Comparison of ENCODE assay signal across 8 cellular contexts in genomic region chr4:74444891-74445642, GRCh38. TPM values are rescaled to one million over a fixed set of nuclear protein-coding genes. Genes with fewer than 3 reads are reported as not detected.
A peak's percentile ranks its signal among the peaks of the same experiment; 100 is the strongest.
DNase-seq lines count a peak whose midpoint lies in the region; FAIRE-seq and TF ChIP-seq lines count a peak whose summit lies in the region.

Gene AREG, plus strand, starts transcription at chr4:74445136. Its CDS starts 210 bp downstream, at chr4:74445346.

- in situ Hi-C loops in mammary epithelial cell (cut with MboI; ENCODE audit: low sequenced_read_pairs in 2 of 2): loop anchor here (5.0 kb wide), 2 partner anchors 33 to 68 kb away; no protein-coding TSS in a partner anchor

- CTCF ChIA-PET in mammary epithelial cell (lab: Charles Lee; ENCODE audit: low non-redundant PET): no interaction called here

- H3F3A ChIP-seq in MM.1S (ENCODE audit: insufficient read depth, low read length): peaks cover 17% of the 10 kb centered on the region

- no peak for TF ChIP-seq POLR2A in H54 (IDR thresholded peaks at IDR 0.05; ENCODE audit: low read depth, low read length)

- dilution Hi-C loops in mammary epithelial cell (cut with HindIII; ENCODE audit: low sequenced_read_pairs): no loop called here

- WGBS in mammary epithelial cell (ENCODE audit: low coverage, missing lambda C conversion rate): 1% methylated on average over 32 of the region's 64 CpGs

- H3K4me1 ChIP-seq in MM.1S (ENCODE audit: low read length): no peaks in the 10 kb centered on the region
- H3K4me1 ChIP-seq in mammary epithelial cell (ENCODE audit: insufficient read depth, low read length): peaks cover 34% of the 10 kb centered on the region
- H3K4me1 ChIP-seq in kidney (ENCODE audit: control insufficient read depth in 1 of 2, insufficient read depth in 1 of 2, low read depth in 1 of 2, low read length in 2 of 2): no peaks in the 10 kb centered on the region

- H3K9ac ChIP-seq in MM.1S (ENCODE audit: low read length): peak within 1 kb of the TSS; percentile 78
- peak within 1 kb of the TSS; percentile 100 for H3K9ac ChIP-seq in mammary epithelial cell (ENCODE audit: insufficient read depth, low read length)
- peak within 1 kb of the TSS; percentile 25 to 56 for H3K9ac ChIP-seq in kidney (ENCODE audit: low read length in 2 of 2)

- intact Hi-C loops in mammary epithelial cell (cut with micrococcal nuclease) (loop anchor here (1.0 to 2.0 kb wide), 3 partner anchors 35 to 256 kb away; no protein-coding TSS in a partner anchor), kidney (cut with DNase I) (no loop called here)

- H3K27me3 ChIP-seq in MM.1S (replicated peaks; ENCODE audit: insufficient read depth, low read length) (no peaks in the 10 kb centered on the region), WERI-Rb-1 (ENCODE audit: insufficient read depth, low read depth, severe bottlenecking) (peaks cover 8% of the 10 kb centered on the region), mammary epithelial cell (ENCODE audit: insufficient read depth, low read length) (no peaks in the 10 kb centered on the region)

- no peak for FAIRE-seq in kidney (lab: Jason Lieb, UNC)
- FAIRE-seq in H54 (lab: Jason Lieb, UNC): no peak

- H3K9me2 ChIP-seq in MM.1S (replicated peaks; ENCODE audit: insufficient read depth, low read length): no peaks in the 10 kb centered on the region

- no TSS peak for BruUV-seq in mammary epithelial cell (replicated peaks; lab: Mats Ljungman, UMichigan)

- TF ChIP-seq CTCF in GM12865 (IDR thresholded peaks at IDR 0.05; ENCODE audit: insufficient read depth, low read depth, low read length, missing control alignments) (peak; percentile 28), MM.1S (IDR thresholded peaks at IDR 0.05; ENCODE audit: low read length) (peak; percentile 66), WERI-Rb-1 (IDR thresholded peaks at IDR 0.05; ENCODE audit: low read depth, low read length) (peak; percentile 48), mammary epithelial cell (conservative IDR thresholded peaks at IDR 0.05 in 1 of 2, IDR thresholded peaks at IDR 0.05 in 1 of 2; ENCODE audit: extremely low read depth in 1 of 2, insufficient read depth in 1 of 2, low read depth in 1 of 2, low read length in 2 of 2) (peak; percentile 24 to 63), kidney (IDR thresholded peaks at IDR 0.05; ENCODE audit: borderline replicate concordance, extremely low read depth, insufficient read depth) (peak; percentile 26)

- DNase-seq in GM12865 (ENCODE audit: low read depth): peak; percentile 70
- peak; percentile 41 for DNase-seq in HCEC 1CT
- DNase-seq in MM.1S: peak; percentile 89
- peak; percentile 60 for DNase-seq in WERI-Rb-1
- peak; percentile 92 for DNase-seq in mammary epithelial cell
- peak; percentile 95 for DNase-seq in kidney
- peak; percentile 69 to 81 for DNase-seq in stimulated activated CD4-positive, alpha-beta T cell treated with anti-CD3 and anti-CD28 coated beads, Interleukin-1b, Interleukin-23, amount 100 ng/mL, for 1 hour (ENCODE audit: low read depth in 2 of 2)
- DNase-seq in H54 (ENCODE audit: insufficient read length, low spot score): no peak

- H3K4me3 ChIP-seq in GM12865 (ENCODE audit: low read depth, low read length) (peak within 1 kb of the TSS; percentile 43), MM.1S (ENCODE audit: low read length) (peak within 1 kb of the TSS; percentile 73), WERI-Rb-1 (ENCODE audit: low read depth, low read length) (peak within 1 kb of the TSS; percentile 63), mammary epithelial cell (replicated peaks in 1 of 3; ENCODE audit: insufficient read depth in 1 of 3, low read depth in 2 of 3, low read length in 3 of 3) (peak within 1 kb of the TSS; percentile 83 to 93 (median 93)), kidney (ENCODE audit: low read length in 2 of 2) (peak within 1 kb of the TSS; percentile 61 to 62)

- H3K36me3 ChIP-seq in MM.1S (replicated peaks; ENCODE audit: insufficient read depth, low read length) (no peaks in the 10 kb centered on the region), WERI-Rb-1 (no peaks in the 10 kb centered on the region), mammary epithelial cell (ENCODE audit: insufficient read depth, low read length) (peaks cover 30% of the 10 kb centered on the region), kidney (ENCODE audit: control insufficient read depth in 1 of 2, insufficient read depth in 2 of 2, low read length in 2 of 2) (no peaks in the 10 kb centered on the region)

- no peaks in the 10 kb centered on the region for H3K9me3 ChIP-seq in MM.1S (replicated peaks; ENCODE audit: insufficient read depth, low read length)
- H3K9me3 ChIP-seq in WERI-Rb-1 (ENCODE audit: severe bottlenecking): no peaks in the 10 kb centered on the region
- no peaks in the 10 kb centered on the region for H3K9me3 ChIP-seq in mammary epithelial cell (replicated peaks; ENCODE audit: insufficient read depth, low read length)
- no peaks in the 10 kb centered on the region for H3K9me3 ChIP-seq in kidney (ENCODE audit: control insufficient read depth in 1 of 2, low read length in 2 of 2)

- H4K20me1 ChIP-seq in MM.1S (ENCODE audit: insufficient read depth, low read length) (no peaks in the 10 kb centered on the region), mammary epithelial cell (ENCODE audit: insufficient read depth, low read length) (peaks cover 11% of the 10 kb centered on the region)

- H3K27ac ChIP-seq in MM.1S (ENCODE audit: low read length): peak within 1 kb of the TSS; percentile 89
- H3K27ac ChIP-seq in WERI-Rb-1: no peak within 1 kb of the TSS
- H3K27ac ChIP-seq in mammary epithelial cell (ENCODE audit: insufficient read depth, low read depth, low read length): peak within 1 kb of the TSS; percentile 99
- peak within 1 kb of the TSS in 1 of 2 donors; percentile 24 for H3K27ac ChIP-seq in kidney (ENCODE audit: low read depth in 2 of 2, low read length in 2 of 2)

- no peaks in the 10 kb centered on the region for H3K79me2 ChIP-seq in MM.1S (ENCODE audit: low read length)
- H3K79me2 ChIP-seq in mammary epithelial cell (ENCODE audit: insufficient read depth, low read length): peaks cover 60% of the 10 kb centered on the region

- H2AFZ ChIP-seq in MM.1S (ENCODE audit: low read length) (peak within 1 kb of the TSS; percentile 63), mammary epithelial cell (ENCODE audit: low read depth, low read length) (peak within 1 kb of the TSS; percentile 43)

- H3K4me2 ChIP-seq in MM.1S (ENCODE audit: low read depth, low read length) (peak within 1 kb of the TSS; percentile 80), mammary epithelial cell (ENCODE audit: insufficient read depth, low read depth, low read length) (peak within 1 kb of the TSS; percentile 91)

RNA-seq across cellular contexts. Expression of gene AREG, which starts in this region (rescaled TPM):
- total RNA-seq in mammary epithelial cell (1,000 to 10,000 TPM in 1 of 2 donors, 100 to 1,000 TPM in 1; 540 to 2,145 TPM), kidney (11.8 TPM)
- polyA plus RNA-seq in mammary epithelial cell (1,137 TPM), kidney (ENCODE audit: insufficient read depth, low read depth, low replicate concordance) (not detected)
- 894 TPM for polyA minus RNA-seq in mammary epithelial cell

Comparison
In these comparisons a context has a peak if more than half of its experiments do, and no peak if none do; other contexts are left out.
1. RNA of gene AREG (total RNA-seq): 540 to 2,145 TPM in mammary epithelial cell; 11.8 TPM in kidney (single experiment); every median in the first group is over 10 times any median in the second.
2. RNA of gene AREG (polyA plus RNA-seq): 1,137 TPM in mammary epithelial cell (single experiment); not detected in kidney (single experiment); every median in the first group is over 100 times any median in the second.
3. H3K4me3 ChIP-seq: peak in every context shown above with its lines; median percentile 93 in mammary epithelial cell; 73 in MM.1S; 63 in WERI-Rb-1; 62 in kidney; 43 in GM12865.
4. H3K9ac ChIP-seq: peak in every context shown above with its lines; median percentile 100 in mammary epithelial cell; 78 in MM.1S; 40 in kidney.
5. Peak in every context shown above with its lines, with median percentiles within 50 percentile points of each other: CTCF ChIP-seq.